12 cellular contexts compared by ENCODE assay signal in genomic region chr9:109856785-109857184, GRCh38.
DNase-seq lines count a peak whose midpoint lies in the region; ATAC-seq and TF ChIP-seq lines count a peak whose summit lies in the region.
"Had no signal": no experiment of that assay in that cellular context is flagged by ENCODE, and none has a peak within 500 bp of the region (broad histone marks: within the 10 kb centered on the region; RNA-seq: fewer than 3 reads in every experiment).

No MANE protein-coding gene starts in this region.

- POLR2A ChIA-PET in activated CD4-positive, alpha-beta T cell treated with anti-CD3 and anti-CD28 coated beads for 36 hours (lab: Charles Lee), result no interaction called here

- H3K36me3 Mint-ChIP-seq in activated CD4-positive, alpha-beta T cell treated with anti-CD3 and anti-CD28 coated beads for 36 hours (ENCODE audit: low read depth), result no peaks in the 10 kb centered on the region
- no peaks in the 10 kb centered on the region for H3K36me3 Mint-ChIP-seq in T-helper 17 cell (ENCODE audit: low read depth)
- H3K36me3 Mint-ChIP-seq: activated CD8-positive, alpha-beta memory T cell treated with anti-CD3 and anti-CD28 coated beads, Interleukin-2, amount 10 ng/mL, durations not matched to agents 7 days and 5 days; natural killer cell treated with Interleukin-12 subunit alpha and Interleukin-12 subunit beta and Interleukin-15 and Interleukin-18, amount 100 ng/mL, for 72 hours had no signal

- CTCF ChIA-PET in activated CD4-positive, alpha-beta T cell treated with anti-CD3 and anti-CD28 coated beads for 36 hours (lab: Charles Lee), result interaction anchor here (0.6 kb wide), 1 partner anchor 47 kb away, joined by 7 read pairs; no protein-coding TSS in a partner anchor

- DNase-seq in LHCN-M2 (ENCODE audit: low read depth), result peak; percentile 29
- DNase-seq in esophagus squamous epithelium (lab: John Stamatoyannopoulos, UW), result no peak
- no peak for DNase-seq in left lobe of liver (ENCODE audit: low spot score)
- DNase-seq in activated CD4-positive, alpha-beta T cell treated with anti-CD3 and anti-CD28 coated beads for 36 hours, result no peak
- DNase-seq in T-helper 17 cell, result no peak
- no peak for DNase-seq in NCI-H128 (lab: John Stamatoyannopoulos, UW; ENCODE audit: unreplicated experiment)
- DNase-seq: activated CD8-positive, alpha-beta memory T cell treated with anti-CD3 and anti-CD28 coated beads, Interleukin-2, amount 10 ng/mL, durations not matched to agents 7 days and 5 days; stimulated activated CD4-positive, alpha-beta T cell treated with anti-CD3 and anti-CD28 coated beads, Interleukin-4, amount 100 ng/mL, for 4 hours; trophoblast cell had no signal

- TF ChIP-seq CTCF in esophagus squamous epithelium (IDR thresholded peaks at IDR 0.05), result no peak

- no peak for TF ChIP-seq POLR2A in esophagus squamous epithelium (IDR thresholded peaks at IDR 0.05)

- H3K27ac ChIP-seq in esophagus squamous epithelium (peak overlapping the region in 3 of 4 donors; percentile 28 to 61 (median 34)), temporal lobe (ENCODE audit: low read depth, low read length) (peak overlapping the region; percentile 99)

- H3K27me3 Mint-ChIP-seq in activated CD4-positive, alpha-beta T cell treated with anti-CD3 and anti-CD28 coated beads for 36 hours, result peaks cover 10% of the 10 kb centered on the region
- peaks cover 25% of the 10 kb centered on the region for H3K27me3 Mint-ChIP-seq in T-helper 17 cell

- no peaks in the 10 kb centered on the region for H3K27me3 ChIP-seq in esophagus squamous epithelium

- intact Hi-C loops in esophagus squamous epithelium (cut with DNase I), result no loop called here
- intact Hi-C loops in activated CD4-positive, alpha-beta T cell treated with anti-CD3 and anti-CD28 coated beads for 36 hours (cut with DNase I, micrococcal nuclease), result no loop called here

- peak; percentile 65 for ATAC-seq in left lobe of liver
- no peak for ATAC-seq in activated CD4-positive, alpha-beta T cell treated with anti-CD3 and anti-CD28 coated beads for 36 hours
- no peak for ATAC-seq in T-helper 17 cell
- no peak for ATAC-seq in GM19467 (IDR thresholded peaks at IDR 0.05; ENCODE audit: unreplicated experiment)
- ATAC-seq: activated CD8-positive, alpha-beta memory T cell treated with anti-CD3 and anti-CD28 coated beads, Interleukin-2, amount 10 ng/mL, durations not matched to agents 7 days and 5 days had no signal

- no peak overlapping the region for H3K4me3 ChIP-seq in esophagus squamous epithelium

- no peaks in the 10 kb centered on the region for H3K36me3 ChIP-seq in esophagus squamous epithelium

- peaks cover 4% of the 10 kb centered on the region for H3K9me3 Mint-ChIP-seq in activated CD4-positive, alpha-beta T cell treated with anti-CD3 and anti-CD28 coated beads for 36 hours (ENCODE audit: low read depth)
- H3K9me3 Mint-ChIP-seq: natural killer cell treated with Interleukin-12 subunit alpha and Interleukin-12 subunit beta and Interleukin-15 and Interleukin-18, amount 100 ng/mL, for 72 hours had no signal

- H3K4me1 ChIP-seq in esophagus squamous epithelium, result peaks cover 0 to 8% (median 0%) of the 10 kb centered on the region in 3 donors

- no peaks in the 10 kb centered on the region for H3K4me1 Mint-ChIP-seq in activated CD4-positive, alpha-beta T cell treated with anti-CD3 and anti-CD28 coated beads for 36 hours
- no peaks in the 10 kb centered on the region for H3K4me1 Mint-ChIP-seq in T-helper 17 cell
- H3K4me1 Mint-ChIP-seq: activated CD8-positive, alpha-beta memory T cell treated with anti-CD3 and anti-CD28 coated beads, Interleukin-2, amount 10 ng/mL, durations not matched to agents 7 days and 5 days had no signal

- WGBS in esophagus squamous epithelium, 2 donors, result 68% methylated on average over 6 of the region's 6 CpGs

- no peak overlapping the region for H3K27ac Mint-ChIP-seq in activated CD4-positive, alpha-beta T cell treated with anti-CD3 and anti-CD28 coated beads for 36 hours
- no peak overlapping the region for H3K27ac Mint-ChIP-seq in T-helper 17 cell
- H3K27ac Mint-ChIP-seq: activated CD8-positive, alpha-beta memory T cell treated with anti-CD3 and anti-CD28 coated beads, Interleukin-2, amount 10 ng/mL, durations not matched to agents 7 days and 5 days; natural killer cell treated with Interleukin-12 subunit alpha and Interleukin-12 subunit beta and Interleukin-15 and Interleukin-18, amount 100 ng/mL, for 72 hours had no signal

- no peak overlapping the region for H3K4me3 Mint-ChIP-seq in activated CD4-positive, alpha-beta T cell treated with anti-CD3 and anti-CD28 coated beads for 36 hours
- no peak overlapping the region for H3K4me3 Mint-ChIP-seq in T-helper 17 cell
- H3K4me3 Mint-ChIP-seq: activated CD8-positive, alpha-beta memory T cell treated with anti-CD3 and anti-CD28 coated beads, Interleukin-2, amount 10 ng/mL, durations not matched to agents 7 days and 5 days; natural killer cell treated with Interleukin-12 subunit alpha and Interleukin-12 subunit beta and Interleukin-15 and Interleukin-18, amount 100 ng/mL, for 72 hours had no signal

- no peaks in the 10 kb centered on the region for H3K9me3 ChIP-seq in esophagus squamous epithelium
- no peaks in the 10 kb centered on the region for H3K9me3 ChIP-seq in T-helper 17 cell (ENCODE audit: control insufficient read depth, low read length, poor library complexity, severe bottlenecking)
